17 cellular contexts compared by ENCODE assay signal in the genomic region with DNA sequence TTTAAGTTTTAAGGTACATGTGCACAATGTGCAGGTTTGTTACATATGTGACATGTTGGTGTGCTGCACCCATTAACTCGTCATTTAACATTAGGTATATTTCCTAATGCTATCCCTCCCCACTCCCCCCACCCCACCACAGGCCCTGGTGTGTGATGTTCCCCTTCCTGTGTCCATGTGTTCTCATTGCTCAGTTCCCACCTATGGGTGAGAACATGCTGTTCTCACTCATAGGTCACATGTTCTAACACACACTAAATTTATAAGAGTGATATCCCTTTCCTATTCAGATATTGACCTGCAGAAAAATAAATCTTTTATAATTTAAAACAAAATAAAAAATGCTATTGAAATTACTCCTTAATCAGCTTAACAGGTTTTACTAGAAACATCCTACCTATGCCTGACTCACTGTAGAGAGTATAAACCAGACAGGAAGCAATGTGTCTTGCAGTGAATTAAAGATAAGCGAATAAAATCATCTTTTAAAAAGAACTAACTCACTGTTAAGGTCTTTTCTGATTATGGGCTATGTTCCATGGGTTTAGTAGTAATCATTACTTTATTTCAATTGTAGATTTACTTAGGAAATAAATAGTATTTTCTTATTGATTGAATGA.
"Had no signal": no experiment of that assay in that cellular context is flagged by ENCODE, and none has a peak within 500 bp of the region (broad histone marks: within the 10 kb centered on the region; RNA-seq: fewer than 3 reads in every experiment).

No MANE protein-coding gene starts in this region.

- H3K36me3 Mint-ChIP-seq: brain; naive B cell; stimulated activated effector memory CD8-positive, alpha-beta T cell treated with anti-CD3 and anti-CD28 coated beads, Interleukin-12 subunit alpha, Interleukin-12 subunit beta, amount 100 ng/mL, for 72 hours; type B pancreatic cell had no signal

- H3K4me3 ChIP-seq: colonic mucosa, left lung, ovary, psoas muscle, smooth muscle cell, testis had no signal

- H3K27me3 Mint-ChIP-seq: activated naive CD8-positive, alpha-beta T cell treated with anti-CD3 and anti-CD28 coated beads, Interleukin-2, amount 10 ng/mL, durations not matched to agents 7 days and 5 days; brain; central memory CD8-positive, alpha-beta T cell; naive B cell; type B pancreatic cell had no signal

- DNase-seq: activated CD4-positive, alpha-beta T cell treated with anti-CD3 and anti-CD28 coated beads, Interleukin-2, amount 50 U/mL, for 1 hour; activated naive CD8-positive, alpha-beta T cell treated with anti-CD3 and anti-CD28 coated beads, Interleukin-2, amount 10 ng/mL, durations not matched to agents 7 days and 5 days; colonic mucosa; endodermal cell; kidney; naive B cell; ovary; psoas muscle; testis had no signal

- H3K9me3 Mint-ChIP-seq: brain, endodermal cell, type B pancreatic cell had no signal

- H3K4me1 ChIP-seq: colonic mucosa, testis had no signal

- ATAC-seq: left lung, psoas muscle, sciatic nerve had no signal

- H3K27ac ChIP-seq: colonic mucosa, left lung, ovary, psoas muscle, testis had no signal

- H3K27me3 ChIP-seq: colonic mucosa, left lung, ovary, testis had no signal

- H3K36me3 ChIP-seq: colonic mucosa, left lung, ovary had no signal

- H3K27ac Mint-ChIP-seq: activated naive CD8-positive, alpha-beta T cell treated with anti-CD3 and anti-CD28 coated beads, Interleukin-2, amount 10 ng/mL, durations not matched to agents 7 days and 5 days; activated T-helper 1 cell treated with anti-CD3 and anti-CD28 coated beads, Interleukin-12 subunit alpha, Interleukin-12 subunit beta, Interleukin-2, Interleukin-4 antibody, amounts not matched to agents 30 ng/mL and 10 ng/mL and 1 ng/mL, durations not matched to agents 14 hours and 24 hours and 36 hours; brain; endodermal cell; stimulated activated effector memory CD8-positive, alpha-beta T cell treated with anti-CD3 and anti-CD28 coated beads, Interleukin-12 subunit alpha, Interleukin-12 subunit beta, amount 100 ng/mL, for 72 hours; type B pancreatic cell had no signal

- H3K9me3 ChIP-seq: colonic mucosa, left lung, ovary, psoas muscle, testis had no signal

- H3K4me3 Mint-ChIP-seq: activated naive CD8-positive, alpha-beta T cell treated with anti-CD3 and anti-CD28 coated beads, Interleukin-2, amount 10 ng/mL, durations not matched to agents 7 days and 5 days; activated T-helper 1 cell treated with anti-CD3 and anti-CD28 coated beads, Interleukin-12 subunit alpha, Interleukin-12 subunit beta, Interleukin-2, Interleukin-4 antibody, amounts not matched to agents 30 ng/mL and 10 ng/mL and 1 ng/mL, durations not matched to agents 14 hours and 24 hours and 36 hours; brain; central memory CD8-positive, alpha-beta T cell; endodermal cell; naive B cell; stimulated activated effector memory CD8-positive, alpha-beta T cell treated with anti-CD3 and anti-CD28 coated beads, Interleukin-12 subunit alpha, Interleukin-12 subunit beta, amount 100 ng/mL, for 72 hours; type B pancreatic cell had no signal
